In the genomic region with DNA sequence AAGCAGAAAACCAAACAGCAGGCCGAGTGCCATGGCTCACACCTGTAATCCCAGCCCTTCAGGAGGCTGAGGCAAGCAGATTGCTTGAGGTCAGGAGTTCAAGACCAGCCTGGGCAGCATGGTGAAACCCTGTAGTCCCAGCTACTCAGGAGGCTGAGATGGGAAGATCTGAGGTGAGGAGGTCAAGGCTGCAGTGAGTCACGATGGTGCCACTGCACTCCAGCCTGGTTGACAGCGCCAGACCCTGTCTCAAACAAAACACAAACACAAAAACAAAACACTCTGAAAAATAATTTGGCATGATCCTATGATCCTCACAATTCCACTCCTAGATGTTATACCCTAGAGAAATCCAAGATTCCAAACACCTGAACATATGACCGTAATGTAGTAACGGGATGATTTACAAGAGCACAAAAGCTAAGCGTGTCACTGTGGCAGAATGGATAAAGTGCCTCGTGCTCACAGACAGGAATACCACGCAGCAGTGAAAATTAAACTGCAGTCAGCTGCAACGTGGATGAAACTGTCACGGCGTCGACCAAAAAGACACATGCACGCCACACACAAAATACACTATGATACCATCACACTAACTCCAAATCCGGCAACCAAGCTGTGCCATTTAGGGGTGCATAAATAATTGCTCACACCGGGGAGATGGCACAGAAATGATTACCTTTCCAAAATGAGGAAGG, we compare ENCODE assay signal across 8 cellular contexts. TPM values are rescaled to one million over a fixed set of nuclear protein-coding genes. Genes with fewer than 3 reads are reported as not detected.
DNase-seq lines count a peak whose midpoint lies in the region; ATAC-seq and TF ChIP-seq lines count a peak whose summit lies in the region.

No MANE protein-coding gene starts in this region.

- H3K4me1 ChIP-seq in BLaER1: peaks cover 33% of the 10 kb centered on the region

- TF ChIP-seq CTCF in LNCaP clone FGC (IDR thresholded peaks at IDR 0.05; ENCODE audit: control insufficient read depth, extremely low read depth, insufficient read depth): no peak
- no peak for TF ChIP-seq CTCF in chondrocyte (IDR thresholded peaks at IDR 0.05)

- no peaks in the 10 kb centered on the region for H3K27me3 Mint-ChIP-seq in chondrocyte (ENCODE audit: low read depth)
- no peaks in the 10 kb centered on the region for H3K27me3 Mint-ChIP-seq in naive thymus-derived CD8-positive, alpha-beta T cell

- H3K27ac ChIP-seq in BLaER1: no peak overlapping the region

- peaks cover 24% of the 10 kb centered on the region for H3K4me1 Mint-ChIP-seq in chondrocyte (ENCODE audit: low read depth)
- H3K4me1 Mint-ChIP-seq in naive thymus-derived CD8-positive, alpha-beta T cell: peaks cover 26 to 50% (median 45%) of the 10 kb centered on the region in 4 donors

- no peaks in the 10 kb centered on the region for H3K27me3 ChIP-seq in BLaER1

- H3K9ac ChIP-seq in BLaER1: peak overlapping the region; percentile 98

- no peak overlapping the region for H3K27ac Mint-ChIP-seq in chondrocyte (ENCODE audit: unreplicated experiment)
- H3K27ac Mint-ChIP-seq in naive thymus-derived CD8-positive, alpha-beta T cell: peak overlapping the region in 9 of 10 donors; percentile 63 to 97 (median 94)

- H4K20me1 ChIP-seq in BLaER1: peaks cover 59% of the 10 kb centered on the region

- peaks cover 53% of the 10 kb centered on the region for H3K36me3 ChIP-seq in BLaER1

- ATAC-seq in naive thymus-derived CD8-positive, alpha-beta T cell: no peak
- no peak for ATAC-seq in GM18907 (IDR thresholded peaks at IDR 0.05; ENCODE audit: unreplicated experiment)
- ATAC-seq in GM18868 (IDR thresholded peaks at IDR 0.05; ENCODE audit: unreplicated experiment): no peak

- peak overlapping the region; percentile 85 for H3K4me2 ChIP-seq in BLaER1

- POLR2A ChIA-PET in naive thymus-derived CD8-positive, alpha-beta T cell (lab: Charles Lee): no interaction called here

- peak overlapping the region; percentile 82 for H3K4me3 Mint-ChIP-seq in chondrocyte (ENCODE audit: unreplicated experiment)
- peak overlapping the region; percentile 84 to 97 (median 92) for H3K4me3 Mint-ChIP-seq in naive thymus-derived CD8-positive, alpha-beta T cell

- no peak for DNase-seq in LNCaP clone FGC (ENCODE audit: low read depth)
- DNase-seq in chondrocyte (ENCODE audit: low spot score): no peak
- DNase-seq in naive thymus-derived CD8-positive, alpha-beta T cell: no peak
- no peak for DNase-seq in midbrain (lab: John Stamatoyannopoulos, UW)
- DNase-seq in SKM-1 (lab: John Stamatoyannopoulos, UW; ENCODE audit: unreplicated experiment): no peak

- peak overlapping the region; percentile 91 for H3K4me3 ChIP-seq in BLaER1
- peak overlapping the region; percentile 82 for H3K4me3 ChIP-seq in LNCaP clone FGC (ENCODE audit: low read depth, low read length)

- H3K9me3 Mint-ChIP-seq in chondrocyte (ENCODE audit: low read depth): no peaks in the 10 kb centered on the region
- no peaks in the 10 kb centered on the region for H3K9me3 Mint-ChIP-seq in naive thymus-derived CD8-positive, alpha-beta T cell

- H3K36me3 Mint-ChIP-seq in chondrocyte (ENCODE audit: low read depth): peaks cover 7% of the 10 kb centered on the region
- H3K36me3 Mint-ChIP-seq in naive thymus-derived CD8-positive, alpha-beta T cell: peaks cover 0 to 29% (median 8%) of the 10 kb centered on the region in 3 donors

- H3K9me3 ChIP-seq in BLaER1: peaks cover 4% of the 10 kb centered on the region; the same call in 1 of the 2 replicates

RNA-seq across cellular contexts. Expression of gene NELFA, which starts 1.7 kb away (rescaled TPM):
- total RNA-seq in chondrocyte: 23.5 to 25.6 TPM (median 24.0 TPM) in 3 replicates
- 10 to 100 TPM; 46.1 to 47.9 TPM for total RNA-seq in naive thymus-derived CD8-positive, alpha-beta T cell
- polyA plus RNA-seq in naive thymus-derived CD8-positive, alpha-beta T cell: 10 to 100 TPM; 20.1 to 37.8 (median 27.7) TPM

RNA-seq across cellular contexts. Expression of gene NAT8L, which starts 52.0 kb away (rescaled TPM):
- total RNA-seq in chondrocyte: 0.53 to 1.6 TPM (median 1.6 TPM) in 3 replicates
- total RNA-seq in naive thymus-derived CD8-positive, alpha-beta T cell: under 1 TPM in 1 of 2 experiments, not detected in 1; 0.05 TPM
- not detected for polyA plus RNA-seq in naive thymus-derived CD8-positive, alpha-beta T cell
